ENCODE assay signal across 9 cellular contexts in genomic region chr11:103537904-103538502, GRCh38.
A peak's percentile ranks its signal among the peaks of the same experiment; 100 is the strongest.
DNase-seq lines count a peak whose midpoint lies in the region; ATAC-seq, FAIRE-seq and TF ChIP-seq lines count a peak whose summit lies in the region.
"Had no signal": no experiment of that assay in that cellular context is flagged by ENCODE, and none has a peak within 500 bp of the region (broad histone marks: within the 10 kb centered on the region; RNA-seq: fewer than 3 reads in every experiment).

No MANE protein-coding gene starts in this region.

- no peaks in the 10 kb centered on the region for H3K27me3 ChIP-seq in H1 (replicated peaks in 1 of 4; ENCODE audit: control insufficient read depth in 3 of 4, extremely low read depth in 1 of 4, insufficient read depth in 3 of 4, low read length in 3 of 4)

- H4K8ac ChIP-seq in H1 (ENCODE audit: extremely low read depth, insufficient read depth, low read length) = no peak overlapping the region

- no peak overlapping the region for H2AK5ac ChIP-seq in H1 (ENCODE audit: low read depth, low read length)

- no peak overlapping the region for H3K27ac Mint-ChIP-seq in activated CD8-positive, alpha-beta T cell treated with anti-CD3 and anti-CD28 coated beads for 36 hours
- H3K27ac Mint-ChIP-seq in activated CD8-positive, alpha-beta T cell treated with anti-CD3 and anti-CD28 coated beads, Interleukin-2, amount 10 ng/mL, durations not matched to agents 7 days and 5 days = no peak overlapping the region
- H3K27ac Mint-ChIP-seq: stimulated activated naive CD8-positive, alpha-beta T cell treated with anti-CD3 and anti-CD28 coated beads, Interleukin-15, Interleukin-2, amounts not matched to agents 100 ng/mL and 50 ng/mL, for 24 hours had no signal

- H3K9me3 Mint-ChIP-seq in activated CD8-positive, alpha-beta T cell treated with anti-CD3 and anti-CD28 coated beads for 36 hours = peaks cover 8% of the 10 kb centered on the region
- peaks cover 8% of the 10 kb centered on the region for H3K9me3 Mint-ChIP-seq in activated CD8-positive, alpha-beta T cell treated with anti-CD3 and anti-CD28 coated beads, Interleukin-2, amount 10 ng/mL, durations not matched to agents 7 days and 5 days (ENCODE audit: insufficient read depth)
- H3K9me3 Mint-ChIP-seq: stimulated activated naive CD8-positive, alpha-beta T cell treated with anti-CD3 and anti-CD28 coated beads, Interleukin-15, Interleukin-2, amounts not matched to agents 100 ng/mL and 50 ng/mL, for 24 hours had no signal

- no peak overlapping the region for H2BK20ac ChIP-seq in H1 (ENCODE audit: low read length)

- H4K20me1 ChIP-seq in H1 (replicated peaks in 1 of 2; ENCODE audit: control insufficient read depth in 1 of 2, insufficient read depth in 2 of 2, low read length in 2 of 2) = no peaks in the 10 kb centered on the region

- H3K9ac ChIP-seq in H1 (replicated peaks in 1 of 4; ENCODE audit: extremely low read depth in 1 of 4, low read depth in 3 of 4, low read length in 3 of 4) = no peak overlapping the region

- CTCF ChIA-PET in activated CD8-positive, alpha-beta T cell treated with anti-CD3 and anti-CD28 coated beads for 36 hours (lab: Charles Lee) = interaction anchor here (1.3 to 1.6 kb wide), 3 partner anchors 8 to 10 kb away, joined by 3 to 5 read pairs (median 4); no protein-coding TSS in a partner anchor
- CTCF ChIA-PET in activated CD8-positive, alpha-beta T cell treated with anti-CD3 and anti-CD28 coated beads, Interleukin-2, amount 10 ng/mL, durations not matched to agents 7 days and 5 days (lab: Charles Lee) = no interaction called here
- CTCF ChIA-PET in H1 (lab: Charles Lee; ENCODE audit: partially characterized antibody) = interaction anchor here (0.7 to 5.1 kb wide), 44 partner anchors 9 to 319 kb away, joined by 3 to 44 read pairs (median 5); no protein-coding TSS in a partner anchor

- H3K36me3 ChIP-seq in H1 (ENCODE audit: control insufficient read depth in 2 of 4, insufficient read depth in 4 of 4, low read length in 3 of 4) = no peaks in the 10 kb centered on the region

- H2BK5ac ChIP-seq in H1 (ENCODE audit: low read depth, low read length) = no peak overlapping the region

- H3K27me3 Mint-ChIP-seq in activated CD8-positive, alpha-beta T cell treated with anti-CD3 and anti-CD28 coated beads for 36 hours = peaks cover 1% of the 10 kb centered on the region
- no peaks in the 10 kb centered on the region for H3K27me3 Mint-ChIP-seq in activated CD8-positive, alpha-beta T cell treated with anti-CD3 and anti-CD28 coated beads, Interleukin-2, amount 10 ng/mL, durations not matched to agents 7 days and 5 days (ENCODE audit: low read depth)

- no peak overlapping the region for H4K91ac ChIP-seq in H1 (replicated peaks; ENCODE audit: insufficient read length, low read length)

- H3K36me3 Mint-ChIP-seq in activated CD8-positive, alpha-beta T cell treated with anti-CD3 and anti-CD28 coated beads for 36 hours (ENCODE audit: low read depth) = no peaks in the 10 kb centered on the region
- no peaks in the 10 kb centered on the region for H3K36me3 Mint-ChIP-seq in activated CD8-positive, alpha-beta T cell treated with anti-CD3 and anti-CD28 coated beads, Interleukin-2, amount 10 ng/mL, durations not matched to agents 7 days and 5 days (ENCODE audit: low read depth)

- no peak for FAIRE-seq in H1 (lab: Jason Lieb, UNC)

- no peak overlapping the region for H3K23ac ChIP-seq in H1 (ENCODE audit: insufficient read length)

- DNase-seq in activated CD8-positive, alpha-beta T cell treated with anti-CD3 and anti-CD28 coated beads for 36 hours = no peak
- no peak for DNase-seq in activated CD8-positive, alpha-beta T cell treated with anti-CD3 and anti-CD28 coated beads, Interleukin-2, amount 10 ng/mL, durations not matched to agents 7 days and 5 days
- DNase-seq in NCI-H774 (lab: John Stamatoyannopoulos, UW) (peak; percentile 43), H1 (ENCODE audit: low read depth in 1 of 2, low spot score in 2 of 2) (no peak), renal cortical epithelial cell (ENCODE audit: low read depth) (peak; percentile 32), retina (no peak), NCI-H1105 (lab: John Stamatoyannopoulos, UW) (no peak)

- H3K4ac ChIP-seq in H1 (replicated peaks; ENCODE audit: insufficient read length, low read depth, low read length) = no peak overlapping the region

- TF ChIP-seq CTCF in activated CD8-positive, alpha-beta T cell treated with anti-CD3 and anti-CD28 coated beads for 36 hours (IDR thresholded peaks at IDR 0.05) = peak; percentile 47
- peak in 2 of 3 experiments; percentile 23 to 51; a peak in 2 of 4 replicates for TF ChIP-seq CTCF in H1 (IDR thresholded peaks at IDR 0.05; ENCODE audit: control extremely low read depth in 1 of 3, insufficient read depth in 1 of 3, low read depth in 1 of 3, low read length in 3 of 3)

- POLR2A ChIA-PET in activated CD8-positive, alpha-beta T cell treated with anti-CD3 and anti-CD28 coated beads for 36 hours (lab: Charles Lee) = no interaction called here
- POLR2A ChIA-PET in activated CD8-positive, alpha-beta T cell treated with anti-CD3 and anti-CD28 coated beads, Interleukin-2, amount 10 ng/mL, durations not matched to agents 7 days and 5 days (lab: Charles Lee) = no interaction called here
- POLR2A ChIA-PET in H1 (lab: Charles Lee; ENCODE audit: partially characterized antibody) = interaction anchor here (0.6 kb wide), 1 partner anchor 47 kb away, joined by 3 read pairs; no protein-coding TSS in a partner anchor

- H3K79me2 ChIP-seq in H1 (ENCODE audit: control insufficient read depth in 1 of 2, insufficient read depth in 2 of 2, low read length in 2 of 2) = no peaks in the 10 kb centered on the region

- H3K79me1 ChIP-seq in H1 (ENCODE audit: low read depth, low read length) = no peaks in the 10 kb centered on the region

- TF ChIP-seq RAD21 in H1 (IDR thresholded peaks at IDR 0.05 in 1 of 2, conservative IDR thresholded peaks at IDR 0.05 in 1 of 2; ENCODE audit: low read depth in 2 of 2, low read length in 2 of 2) = peak; percentile 41 to 48

- H3K4me1 Mint-ChIP-seq in activated CD8-positive, alpha-beta T cell treated with anti-CD3 and anti-CD28 coated beads for 36 hours (ENCODE audit: low read depth) = no peaks in the 10 kb centered on the region
- no peaks in the 10 kb centered on the region for H3K4me1 Mint-ChIP-seq in activated CD8-positive, alpha-beta T cell treated with anti-CD3 and anti-CD28 coated beads, Interleukin-2, amount 10 ng/mL, durations not matched to agents 7 days and 5 days (ENCODE audit: low read depth)

- no peak overlapping the region for H3K14ac ChIP-seq in H1 (ENCODE audit: insufficient read length)

- no peak overlapping the region for H3K18ac ChIP-seq in H1 (ENCODE audit: extremely low read depth, low read length)

- H3K9me3 ChIP-seq in H1 (ENCODE audit: insufficient read depth in 2 of 2, low read depth in 1 of 2, low read length in 1 of 2) = peaks cover 16 to 20% of the 10 kb centered on the region in 2 experiments; a peak in 3 of 4 replicates

- 0 out of 7 replicates have a peak, but pooled peaks cover 0 to 3% (median 0%) of the 10 kb centered on the region in 4 experiments for H3K4me1 ChIP-seq in H1 (replicated peaks in 1 of 4; ENCODE audit: control insufficient read depth in 3 of 4, insufficient read depth in 4 of 4, low read length in 3 of 4)

- TF ChIP-seq EP300 in H1 (IDR thresholded peaks at IDR 0.05; ENCODE audit: borderline replicate concordance in 1 of 2, low read depth in 2 of 2, low read length in 2 of 2) = no peak

- no peak overlapping the region for H2BK12ac ChIP-seq in H1 (ENCODE audit: low read depth, low read length)

- no peak overlapping the region for H2BK120ac ChIP-seq in H1 (replicated peaks; ENCODE audit: low read depth, low read length)

- intact Hi-C loops in activated CD8-positive, alpha-beta T cell treated with anti-CD3 and anti-CD28 coated beads for 36 hours (cut with micrococcal nuclease) = no loop called here

- H3K4me3 Mint-ChIP-seq in activated CD8-positive, alpha-beta T cell treated with anti-CD3 and anti-CD28 coated beads for 36 hours = no peak overlapping the region
- no peak overlapping the region for H3K4me3 Mint-ChIP-seq in activated CD8-positive, alpha-beta T cell treated with anti-CD3 and anti-CD28 coated beads, Interleukin-2, amount 10 ng/mL, durations not matched to agents 7 days and 5 days
- H3K4me3 Mint-ChIP-seq: stimulated activated naive CD8-positive, alpha-beta T cell treated with anti-CD3 and anti-CD28 coated beads, Interleukin-15, Interleukin-2, amounts not matched to agents 100 ng/mL and 50 ng/mL, for 24 hours had no signal

- H3K56ac ChIP-seq in H1 (replicated peaks; ENCODE audit: insufficient read length, low read depth, low read length) = no peak overlapping the region

- no peak overlapping the region for H2BK15ac ChIP-seq in H1 (ENCODE audit: low read length)

- no peak overlapping the region for H4K5ac ChIP-seq in H1 (ENCODE audit: insufficient read length, low read depth, low read length)

- H2AFZ ChIP-seq in H1 (ENCODE audit: low read length) = no peak overlapping the region

- no peak overlapping the region for H3K27ac ChIP-seq in H1 (ENCODE audit: low read depth, low read length)

- TF ChIP-seq POLR2A in H1 (IDR thresholded peaks at IDR 0.05; ENCODE audit: control extremely low read depth in 1 of 2, low read depth in 2 of 2, low read length in 2 of 2) = no peak

- no peak overlapping the region for H3K4me2 ChIP-seq in H1 (ENCODE audit: insufficient read depth in 1 of 2, low read depth in 2 of 2, low read length in 2 of 2)

- no peak for ATAC-seq in activated CD8-positive, alpha-beta T cell treated with anti-CD3 and anti-CD28 coated beads for 36 hours
- no peak for ATAC-seq in activated CD8-positive, alpha-beta T cell treated with anti-CD3 and anti-CD28 coated beads, Interleukin-2, amount 10 ng/mL, durations not matched to agents 7 days and 5 days
- ATAC-seq in HG03378 (IDR thresholded peaks at IDR 0.05; ENCODE audit: unreplicated experiment) = no peak

- H3K23me2 ChIP-seq in H1 (ENCODE audit: low read depth, low read length) = no peaks in the 10 kb centered on the region

- no peak overlapping the region for H3K4me3 ChIP-seq in H1 (ENCODE audit: extremely low read depth in 1 of 4, insufficient read depth in 2 of 4, low read depth in 3 of 4, low read length in 4 of 4)

TF ChIP-seq in H1, 55 proteins besides CTCF, POLR2A, EP300 and RAD21:
- no peak for TF ChIP-seq RNF2 (IDR thresholded peaks at IDR 0.05; ENCODE audit: borderline replicate concordance, low read depth, low read length, missing control alignments, poor library complexity, severe bottlenecking)
- TF ChIP-seq HDAC6 (IDR thresholded peaks at IDR 0.05; ENCODE audit: low read depth, low read length) = no peak
- TF ChIP-seq KDM4A (IDR thresholded peaks at IDR 0.05; ENCODE audit: low read depth, low read length, severe bottlenecking) = no peak
- TF ChIP-seq CBX8 (IDR thresholded peaks at IDR 0.05; ENCODE audit: borderline replicate concordance, low read depth, low read length) = no peak
- TF ChIP-seq PHF8 (conservative IDR thresholded peaks at IDR 0.05; ENCODE audit: low read depth, low read length) = no peak
- no peak for TF ChIP-seq SP1 (IDR thresholded peaks at IDR 0.05; ENCODE audit: low read depth, low read length)
- TF ChIP-seq SAP30 (IDR thresholded peaks at IDR 0.05; ENCODE audit: insufficient read depth, insufficient replicate concordance, low read length) = no peak

Comparison
In these comparisons a context has a peak if more than half of its experiments do, and no peak if none do; other contexts are left out.
1. DNase-seq: peak in NCI-H774 (single experiment) and renal cortical epithelial cell (single experiment); none in activated CD8-positive, alpha-beta T cell treated with anti-CD3 and anti-CD28 coated beads for 36 hours (single experiment), activated CD8-positive, alpha-beta T cell treated with anti-CD3 and anti-CD28 coated beads, Interleukin-2, amount 10 ng/mL, durations not matched to agents 7 days and 5 days (single experiment), H1 (0 of 2), retina (single experiment) and NCI-H1105 (single experiment).